ENCODE assay signal across 10 cellular contexts in the genomic region with DNA sequence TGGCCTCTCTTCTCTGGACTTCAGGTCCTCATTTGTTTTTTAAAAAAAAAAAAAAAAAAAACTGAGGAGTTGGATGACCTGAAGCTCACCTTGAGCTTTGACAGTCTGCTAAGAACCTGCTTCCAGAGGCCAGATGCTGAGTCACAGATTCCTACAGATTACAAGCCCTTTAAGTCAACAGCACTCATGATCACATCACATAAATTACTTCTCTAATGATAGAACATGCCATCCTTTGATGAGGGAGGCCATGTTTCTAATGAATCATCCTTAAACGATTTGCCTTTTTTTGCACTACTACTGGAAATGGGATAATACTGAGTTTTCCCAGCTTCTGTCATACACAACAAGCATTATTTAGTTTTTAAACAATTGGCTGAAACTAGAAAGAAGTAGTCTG. TPM values are rescaled to one million over a fixed set of nuclear protein-coding genes. Genes with fewer than 3 reads are reported as not detected.
A peak's percentile ranks its signal among the peaks of the same experiment; 100 is the strongest.
DNase-seq lines count a peak whose midpoint lies in the region; ATAC-seq, FAIRE-seq and TF ChIP-seq lines count a peak whose summit lies in the region.
"Had no signal": no experiment of that assay in that cellular context is flagged by ENCODE, and none has a peak within 500 bp of the region (broad histone marks: within the 10 kb centered on the region; RNA-seq: fewer than 3 reads in every experiment).

No MANE protein-coding gene starts in this region.

- intact Hi-C loops in pancreas (cut with DNase I), result no loop called here

- DNase-seq in ELR (ENCODE audit: low read depth) (peak; percentile 82), NCI-H460 (ENCODE audit: extremely low read depth, low read depth) (peak; percentile 55), epithelial cell of esophagus (ENCODE audit: low read depth) (peak; percentile 95), pancreas (peak in 1 of 6 donors; percentile 17), hypothalamus (lab: John Stamatoyannopoulos, UW) (no peak), left lobe of liver (ENCODE audit: low spot score) (no peak)
- DNase-seq in activated T-cell treated with anti-CD3 and anti-CD28 coated beads, Interleukin-2, amount 50 U/mL, for 1 hour, result no peak
- DNase-seq in activated naive CD4-positive, alpha-beta T cell treated with anti-CD3 and anti-CD28 coated beads, Interleukin-2, amount 50 U/mL, for 16 hours, result no peak
- DNase-seq: RPMI8226 had no signal

- H3K4me1 ChIP-seq in pancreas, result peaks cover 0 to 9% (median 0%) of the 10 kb centered on the region in 3 donors

- ATAC-seq in pancreas, result peak in 3 of 4 donors; percentile 38 to 79 (median 73)
- no peak for ATAC-seq in left lobe of liver

- H3K9me3 ChIP-seq in pancreas, result no peaks in the 10 kb centered on the region

- TF ChIP-seq CTCF in epithelial cell of esophagus (IDR thresholded peaks at IDR 0.05; ENCODE audit: insufficient read depth, low read depth, low read length, missing control alignments) (no peak), pancreas (IDR thresholded peaks at IDR 0.05) (no peak)

- H3K27ac ChIP-seq in pancreas, result no peak overlapping the region

- H3K36me3 ChIP-seq in pancreas, result no peaks in the 10 kb centered on the region

- H3K27me3 ChIP-seq in pancreas, result no peaks in the 10 kb centered on the region

- no peak for FAIRE-seq in pancreas (lab: Jason Lieb, UNC)

- 45 to 49% methylated on average over 1 of the region's 1 CpG for WGBS in pancreas, 2 donors

- H3K4me3 ChIP-seq in epithelial cell of esophagus (ENCODE audit: low read length) (no peak overlapping the region), pancreas (no peak overlapping the region)

RNA-seq across cellular contexts. Expression of a gene that starts 34.2 kb away (rescaled TPM):
- not detected in 2 replicates for total RNA-seq in NCI-H460 (2014; rRNA removed; shearing (Covaris generic))
- polyA plus RNA-seq in NCI-H460 (2014; cell fraction: nucleus; rRNA removed), result not detected in 2 replicates
- total RNA-seq in pancreas (under 1 TPM in 4 of 6 donors, not detected in 2; 0.19 to 0.56 (median 0.40) TPM), left lobe of liver (not detected)
- 1 to 10 TPM in 1 of 2 donors, under 1 TPM in 1; 0.34 to 1.2 TPM for polyA plus RNA-seq in pancreas
- total RNA-seq: mononuclear cell had no signal

RNA-seq across cellular contexts. Expression of a gene that starts 55.8 kb away (rescaled TPM):
- not detected in 2 replicates for total RNA-seq in NCI-H460 (2014; rRNA removed; shearing (Covaris generic))
- polyA plus RNA-seq in NCI-H460 (2014; cell fraction: nucleus; rRNA removed), result not detected in 2 replicates
- under 1 TPM in 1 of 6 donors, not detected in 5; 0.23 TPM for total RNA-seq in pancreas
- polyA plus RNA-seq in pancreas, result under 1 TPM in 1 of 2 donors, not detected in 1; 0.05 TPM
- not detected for total RNA-seq in left lobe of liver
- total RNA-seq: mononuclear cell had no signal

Comparison
In these comparisons a context has a peak if more than half of its experiments do, and no peak if none do; other contexts are left out.
1. DNase-seq: peak in ELR (single experiment), NCI-H460 (single experiment) and epithelial cell of esophagus (single experiment); none in activated T-cell treated with anti-CD3 and anti-CD28 coated beads, Interleukin-2, amount 50 U/mL, for 1 hour (single experiment), activated naive CD4-positive, alpha-beta T cell treated with anti-CD3 and anti-CD28 coated beads, Interleukin-2, amount 50 U/mL, for 16 hours (single experiment), hypothalamus (0 of 51) and left lobe of liver (single experiment).